Comparison of ENCODE assay signal across 2 cellular contexts in genomic region chr2:217900780-217901360, GRCh38.
TF ChIP-seq lines count a peak whose summit lies in the region.

No MANE protein-coding gene starts in this region.

TF ChIP-seq in A549, 52 proteins besides CTCF, POLR2A, EP300 and RAD21 (continued from another document):
- TF ChIP-seq, protein P1, sequence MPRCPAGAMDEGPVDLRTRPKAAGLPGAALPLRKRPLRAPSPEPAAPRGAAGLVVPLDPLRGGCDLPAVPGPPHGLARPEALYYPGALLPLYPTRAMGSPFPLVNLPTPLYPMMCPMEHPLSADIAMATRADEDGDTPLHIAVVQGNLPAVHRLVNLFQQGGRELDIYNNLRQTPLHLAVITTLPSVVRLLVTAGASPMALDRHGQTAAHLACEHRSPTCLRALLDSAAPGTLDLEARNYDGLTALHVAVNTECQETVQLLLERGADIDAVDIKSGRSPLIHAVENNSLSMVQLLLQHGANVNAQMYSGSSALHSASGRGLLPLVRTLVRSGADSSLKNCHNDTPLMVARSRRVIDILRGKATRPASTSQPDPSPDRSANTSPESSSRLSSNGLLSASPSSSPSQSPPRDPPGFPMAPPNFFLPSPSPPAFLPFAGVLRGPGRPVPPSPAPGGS (IDR thresholded peaks at IDR 0.05), result no peak
- TF ChIP-seq SREBF2 (IDR thresholded peaks at IDR 0.05) (no peak), CBX8 (IDR thresholded peaks at IDR 0.05) (no peak), CBX2 (IDR thresholded peaks at IDR 0.05; ENCODE audit: borderline replicate concordance, low read depth) (no peak), FOSL2 (IDR thresholded peaks at IDR 0.05) (no peak), FOSL2 (CRISPR knock-in tag; IDR thresholded peaks at IDR 0.05) (no peak)
TF ChIP-seq in A549: peak in this region for 0.

TF ChIP-seq in HepG2, 621 proteins besides CTCF, POLR2A, EP300 and RAD21 (continued from another document and continues in another):
- TF ChIP-seq, protein P2, sequence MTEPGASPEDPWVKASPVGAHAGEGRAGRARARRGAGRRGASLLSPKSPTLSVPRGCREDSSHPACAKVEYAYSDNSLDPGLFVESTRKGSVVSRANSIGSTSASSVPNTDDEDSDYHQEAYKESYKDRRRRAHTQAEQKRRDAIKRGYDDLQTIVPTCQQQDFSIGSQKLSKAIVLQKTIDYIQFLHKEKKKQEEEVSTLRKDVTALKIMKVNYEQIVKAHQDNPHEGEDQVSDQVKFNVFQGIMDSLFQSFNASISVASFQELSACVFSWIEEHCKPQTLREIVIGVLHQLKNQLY (CRISPR knock-in tag; IDR thresholded peaks at IDR 0.05), result no peak; the same call in 1 of the 2 replicates
- TF ChIP-seq, protein P1 (CRISPR knock-in tag; IDR thresholded peaks at IDR 0.05), result no peak
- TF ChIP-seq, protein P3, sequence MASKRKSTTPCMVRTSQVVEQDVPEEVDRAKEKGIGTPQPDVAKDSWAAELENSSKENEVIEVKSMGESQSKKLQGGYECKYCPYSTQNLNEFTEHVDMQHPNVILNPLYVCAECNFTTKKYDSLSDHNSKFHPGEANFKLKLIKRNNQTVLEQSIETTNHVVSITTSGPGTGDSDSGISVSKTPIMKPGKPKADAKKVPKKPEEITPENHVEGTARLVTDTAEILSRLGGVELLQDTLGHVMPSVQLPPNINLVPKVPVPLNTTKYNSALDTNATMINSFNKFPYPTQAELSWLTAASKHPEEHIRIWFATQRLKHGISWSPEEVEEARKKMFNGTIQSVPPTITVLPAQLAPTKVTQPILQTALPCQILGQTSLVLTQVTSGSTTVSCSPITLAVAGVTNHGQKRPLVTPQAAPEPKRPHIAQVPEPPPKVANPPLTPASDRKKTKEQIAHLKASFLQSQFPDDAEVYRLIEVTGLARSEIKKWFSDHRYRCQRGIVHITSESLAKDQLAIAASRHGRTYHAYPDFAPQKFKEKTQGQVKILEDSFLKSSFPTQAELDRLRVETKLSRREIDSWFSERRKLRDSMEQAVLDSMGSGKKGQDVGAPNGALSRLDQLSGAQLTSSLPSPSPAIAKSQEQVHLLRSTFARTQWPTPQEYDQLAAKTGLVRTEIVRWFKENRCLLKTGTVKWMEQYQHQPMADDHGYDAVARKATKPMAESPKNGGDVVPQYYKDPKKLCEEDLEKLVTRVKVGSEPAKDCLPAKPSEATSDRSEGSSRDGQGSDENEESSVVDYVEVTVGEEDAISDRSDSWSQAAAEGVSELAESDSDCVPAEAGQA (IDR thresholded peaks at IDR 0.05; ENCODE audit: low read depth), result no peak
- TF ChIP-seq, protein P3 (CRISPR knock-in tag; IDR thresholded peaks at IDR 0.05; ENCODE audit: borderline replicate concordance), result no peak
- TF ChIP-seq, protein P4, sequence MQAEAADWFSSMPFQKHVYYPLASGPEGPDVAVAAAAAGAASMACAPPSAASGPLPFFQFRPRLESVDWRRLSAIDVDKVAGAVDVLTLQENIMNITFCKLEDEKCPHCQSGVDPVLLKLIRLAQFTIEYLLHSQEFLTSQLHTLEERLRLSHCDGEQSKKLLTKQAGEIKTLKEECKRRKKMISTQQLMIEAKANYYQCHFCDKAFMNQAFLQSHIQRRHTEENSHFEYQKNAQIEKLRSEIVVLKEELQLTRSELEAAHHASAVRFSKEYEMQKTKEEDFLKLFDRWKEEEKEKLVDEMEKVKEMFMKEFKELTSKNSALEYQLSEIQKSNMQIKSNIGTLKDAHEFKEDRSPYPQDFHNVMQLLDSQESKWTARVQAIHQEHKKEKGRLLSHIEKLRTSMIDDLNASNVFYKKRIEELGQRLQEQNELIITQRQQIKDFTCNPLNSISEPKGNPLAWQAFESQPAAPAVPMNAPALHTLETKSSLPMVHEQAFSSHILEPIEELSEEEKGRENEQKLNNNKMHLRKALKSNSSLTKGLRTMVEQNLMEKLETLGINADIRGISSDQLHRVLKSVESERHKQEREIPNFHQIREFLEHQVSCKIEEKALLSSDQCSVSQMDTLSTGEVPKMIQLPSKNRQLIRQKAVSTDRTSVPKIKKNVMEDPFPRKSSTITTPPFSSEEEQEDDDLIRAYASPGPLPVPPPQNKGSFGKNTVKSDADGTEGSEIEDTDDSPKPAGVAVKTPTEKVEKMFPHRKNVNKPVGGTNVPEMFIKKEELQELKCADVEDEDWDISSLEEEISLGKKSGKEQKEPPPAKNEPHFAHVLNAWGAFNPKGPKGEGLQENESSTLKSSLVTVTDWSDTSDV (CRISPR knock-in tag; IDR thresholded peaks at IDR 0.05), result no peak
- TF ChIP-seq ZBTB1 (CRISPR knock-in tag; IDR thresholded peaks at IDR 0.05; ENCODE audit: borderline replicate concordance) (no peak), CENPT (CRISPR knock-in tag; IDR thresholded peaks at IDR 0.05; ENCODE audit: low read depth) (no peak), RXRA (CRISPR knock-in tag; IDR thresholded peaks at IDR 0.05) (no peak), ZNF138 (CRISPR knock-in tag; IDR thresholded peaks at IDR 0.05; ENCODE audit: low read depth) (no peak), JUND (CRISPR knock-in tag; IDR thresholded peaks at IDR 0.05) (no peak), ZFP37 (CRISPR knock-in tag; IDR thresholded peaks at IDR 0.05; ENCODE audit: borderline replicate concordance) (0 out of 2 replicates have a peak, but pooled peaks have one; percentile 34), ZBTB14 (CRISPR knock-in tag; IDR thresholded peaks at IDR 0.05) (no peak), ZFX (CRISPR knock-in tag; IDR thresholded peaks at IDR 0.05; ENCODE audit: low read depth) (peak; percentile 64; the same call in 1 of the 2 replicates), CBFB (CRISPR knock-in tag; IDR thresholded peaks at IDR 0.05) (no peak), ZNF589 (CRISPR knock-in tag; conservative IDR thresholded peaks at IDR 0.05) (peak; percentile 58; the same call in 1 of the 2 replicates), PRPF4 (IDR thresholded peaks at IDR 0.05; ENCODE audit: low read depth, low read length, poor library complexity, severe bottlenecking) (no peak), ZFAT (CRISPR knock-in tag; conservative IDR thresholded peaks at IDR 0.05) (no peak), ZNF232 (CRISPR knock-in tag; IDR thresholded peaks at IDR 0.05; ENCODE audit: borderline replicate concordance) (0 out of 2 replicates have a peak, but pooled peaks have one; percentile 34), NFIB (CRISPR knock-in tag; IDR thresholded peaks at IDR 0.05; ENCODE audit: borderline replicate concordance) (no peak), ZNF547 (CRISPR knock-in tag; IDR thresholded peaks at IDR 0.05) (no peak), MED1 (CRISPR knock-in tag; IDR thresholded peaks at IDR 0.05) (peak; percentile 22; the same call in 1 of the 2 replicates), MAFK (conservative IDR thresholded peaks at IDR 0.05 in 1 of 2, IDR thresholded peaks at IDR 0.05 in 1 of 2; ENCODE audit: low read length in 2 of 2) (no peak), HMGXB4 (CRISPR knock-in tag; IDR thresholded peaks at IDR 0.05; ENCODE audit: borderline replicate concordance in 1 of 2, low read depth in 1 of 2) (peak in 1 of 2 experiments; percentile 50; a peak in 1 of 4 replicates), ZNF563 (CRISPR knock-in tag; IDR thresholded peaks at IDR 0.05) (no peak), ONECUT2 (CRISPR knock-in tag; IDR thresholded peaks at IDR 0.05) (no peak), STAT6 (CRISPR knock-in tag; IDR thresholded peaks at IDR 0.05; ENCODE audit: borderline replicate concordance) (peak; percentile 13; the same call in 1 of the 2 replicates), CREM (IDR thresholded peaks at IDR 0.05) (no peak), CREM (CRISPR knock-in tag; IDR thresholded peaks at IDR 0.05) (no peak), LCORL (IDR thresholded peaks at IDR 0.05) (no peak), LCORL (CRISPR knock-in tag; IDR thresholded peaks at IDR 0.05) (no peak), POLR2G (IDR thresholded peaks at IDR 0.05; ENCODE audit: low read depth, low read length) (peak; percentile 29; the same call in 1 of the 2 replicates), MZF1 (CRISPR knock-in tag; IDR thresholded peaks at IDR 0.05; ENCODE audit: borderline replicate concordance) (no peak)
- TF ChIP-seq, protein P5, sequence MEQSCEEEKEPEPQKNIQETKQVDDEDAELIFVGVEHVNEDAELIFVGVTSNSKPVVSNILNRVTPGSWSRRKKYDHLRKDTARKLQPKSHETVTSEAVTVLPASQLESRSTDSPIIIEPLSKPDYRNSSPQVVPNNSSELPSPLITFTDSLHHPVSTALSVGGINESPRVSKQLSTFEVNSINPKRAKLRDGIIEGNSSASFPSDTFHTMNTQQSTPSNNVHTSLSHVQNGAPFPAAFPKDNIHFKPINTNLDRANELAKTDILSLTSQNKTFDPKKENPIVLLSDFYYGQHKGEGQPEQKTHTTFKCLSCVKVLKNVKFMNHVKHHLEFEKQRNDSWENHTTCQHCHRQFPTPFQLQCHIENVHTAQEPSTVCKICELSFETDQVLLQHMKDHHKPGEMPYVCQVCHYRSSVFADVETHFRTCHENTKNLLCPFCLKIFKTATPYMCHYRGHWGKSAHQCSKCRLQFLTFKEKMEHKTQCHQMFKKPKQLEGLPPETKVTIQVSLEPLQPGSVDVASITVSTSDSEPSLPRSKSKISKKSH (CRISPR knock-in tag; IDR thresholded peaks at IDR 0.05; ENCODE audit: borderline replicate concordance), result no peak
- TF ChIP-seq, protein P6, sequence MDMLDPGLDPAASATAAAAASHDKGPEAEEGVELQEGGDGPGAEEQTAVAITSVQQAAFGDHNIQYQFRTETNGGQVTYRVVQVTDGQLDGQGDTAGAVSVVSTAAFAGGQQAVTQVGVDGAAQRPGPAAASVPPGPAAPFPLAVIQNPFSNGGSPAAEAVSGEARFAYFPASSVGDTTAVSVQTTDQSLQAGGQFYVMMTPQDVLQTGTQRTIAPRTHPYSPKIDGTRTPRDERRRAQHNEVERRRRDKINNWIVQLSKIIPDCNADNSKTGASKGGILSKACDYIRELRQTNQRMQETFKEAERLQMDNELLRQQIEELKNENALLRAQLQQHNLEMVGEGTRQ (IDR thresholded peaks at IDR 0.05; ENCODE audit: low read depth, low read length), result no peak
- TF ChIP-seq, protein P6 (CRISPR knock-in tag; IDR thresholded peaks at IDR 0.05; ENCODE audit: borderline replicate concordance), result no peak
